Comparison of ENCODE assay signal across 1 cellular context in genomic region chr16:11105038-11105903, GRCh38.
A peak's percentile ranks its signal among the peaks of the same experiment; 100 is the strongest.
TF ChIP-seq lines count a peak whose summit lies in the region.

No MANE protein-coding gene starts in this region.

TF ChIP-seq in K562, 482 proteins besides CTCF, POLR2A, EP300 and RAD21 (continued from another document and continues in another):
- peak; percentile 83 for TF ChIP-seq ZNF592 (IDR thresholded peaks at IDR 0.05)
- TF ChIP-seq ZHX1 (conservative IDR thresholded peaks at IDR 0.05; ENCODE audit: low read length): no peak
- no peak for TF ChIP-seq SREBF1 (IDR thresholded peaks at IDR 0.05; ENCODE audit: borderline replicate concordance, low read depth, low read length)
- no peak for TF ChIP-seq HNRNPL (IDR thresholded peaks at IDR 0.05; ENCODE audit: low read depth, low read length)
- no peak; the same call in 1 of the 2 replicates for TF ChIP-seq ELF1 (tag; IDR thresholded peaks at IDR 0.05)
- no peak for TF ChIP-seq SRSF1 (IDR thresholded peaks at IDR 0.05; ENCODE audit: low read depth, low read length)
- peak; percentile 88 for TF ChIP-seq BRD9 (IDR thresholded peaks at IDR 0.05; ENCODE audit: low read depth, partially characterized antibody)
- TF ChIP-seq ZNF133 (CRISPR knock-in tag; IDR thresholded peaks at IDR 0.05): no peak
- no peak for TF ChIP-seq XRCC3 (IDR thresholded peaks at IDR 0.05)
- no peak for TF ChIP-seq SIRT6 (IDR thresholded peaks at IDR 0.05; ENCODE audit: low read depth, low read length)
- TF ChIP-seq TRIM25 (IDR thresholded peaks at IDR 0.05; ENCODE audit: borderline replicate concordance): no peak
- no peak for TF ChIP-seq HINFP (tag; conservative IDR thresholded peaks at IDR 0.05; ENCODE audit: low read depth)
- peak; percentile 64; the same call in 1 of the 2 replicates for TF ChIP-seq EHMT2 (IDR thresholded peaks at IDR 0.05)
- TF ChIP-seq BMI1 (IDR thresholded peaks at IDR 0.05; ENCODE audit: low read length): no peak
- TF ChIP-seq HDGF (IDR thresholded peaks at IDR 0.05): no peak
- no peak for TF ChIP-seq GTF2E2 (tag; IDR thresholded peaks at IDR 0.05)
- TF ChIP-seq THRB (CRISPR knock-in tag; conservative IDR thresholded peaks at IDR 0.05): no peak
- TF ChIP-seq TSHZ1 (CRISPR knock-in tag; IDR thresholded peaks at IDR 0.05): no peak
- TF ChIP-seq ESRRA (IDR thresholded peaks at IDR 0.05; ENCODE audit: borderline replicate concordance, low read depth): peak; percentile 92; the same call in 1 of the 2 replicates
- TF ChIP-seq TAL1 (IDR thresholded peaks at IDR 0.05): peak; percentile 99
- TF ChIP-seq TFAM (CRISPR knock-in tag; conservative IDR thresholded peaks at IDR 0.05): no peak
- TF ChIP-seq RBM25 (IDR thresholded peaks at IDR 0.05; ENCODE audit: low read depth, low read length, severe bottlenecking): no peak
- no peak for TF ChIP-seq PRPF4 (IDR thresholded peaks at IDR 0.05; ENCODE audit: insufficient read depth, low read depth, low read length, poor library complexity, severe bottlenecking)
- peak; percentile 82 for TF ChIP-seq NFATC3 (IDR thresholded peaks at IDR 0.05)
- TF ChIP-seq PRMT5 (CRISPR knock-in tag; IDR thresholded peaks at IDR 0.05): no peak
- TF ChIP-seq CREB1 (IDR thresholded peaks at IDR 0.05): peak; percentile 76
- peak; percentile 77; the same call in 1 of the 2 replicates for TF ChIP-seq CREB1 (CRISPR knock-in tag; IDR thresholded peaks at IDR 0.05)
- TF ChIP-seq RERE (CRISPR knock-in tag; IDR thresholded peaks at IDR 0.05; ENCODE audit: borderline replicate concordance): no peak; the same call in 1 of the 2 replicates
- no peak for TF ChIP-seq ZNF830 (CRISPR knock-in tag; IDR thresholded peaks at IDR 0.05)
- TF ChIP-seq ZNF589 (CRISPR knock-in tag; IDR thresholded peaks at IDR 0.05; ENCODE audit: low read depth): peak; percentile 95
- TF ChIP-seq BRF2 (IDR thresholded peaks at IDR 0.05; ENCODE audit: borderline replicate concordance, insufficient read depth, insufficient read length): no peak
- TF ChIP-seq HCFC1 (IDR thresholded peaks at IDR 0.05; ENCODE audit: low read depth, low read length): no peak
- TF ChIP-seq ZNF76 (CRISPR knock-in tag; IDR thresholded peaks at IDR 0.05; ENCODE audit: borderline replicate concordance): peak; percentile 36; the same call in 1 of the 2 replicates
- TF ChIP-seq MTF1 (CRISPR knock-in tag; IDR thresholded peaks at IDR 0.05; ENCODE audit: borderline replicate concordance): no peak
- no peak for TF ChIP-seq MYBL2 (IDR thresholded peaks at IDR 0.05; ENCODE audit: low read depth)
- TF ChIP-seq MYBL2 (CRISPR knock-in tag; IDR thresholded peaks at IDR 0.05; ENCODE audit: borderline replicate concordance): no peak
- TF ChIP-seq PTRF (tag; IDR thresholded peaks at IDR 0.05): no peak
- TF ChIP-seq TBL1XR1 (IDR thresholded peaks at IDR 0.05; ENCODE audit: low read length in 2 of 2): peak in 1 of 2 experiments; percentile 98; a peak in 2 of 4 replicates
- no peak for TF ChIP-seq TGIF2 (CRISPR knock-in tag; IDR thresholded peaks at IDR 0.05)
